ENCODE assay signal across 15 cellular contexts in the genomic region with DNA sequence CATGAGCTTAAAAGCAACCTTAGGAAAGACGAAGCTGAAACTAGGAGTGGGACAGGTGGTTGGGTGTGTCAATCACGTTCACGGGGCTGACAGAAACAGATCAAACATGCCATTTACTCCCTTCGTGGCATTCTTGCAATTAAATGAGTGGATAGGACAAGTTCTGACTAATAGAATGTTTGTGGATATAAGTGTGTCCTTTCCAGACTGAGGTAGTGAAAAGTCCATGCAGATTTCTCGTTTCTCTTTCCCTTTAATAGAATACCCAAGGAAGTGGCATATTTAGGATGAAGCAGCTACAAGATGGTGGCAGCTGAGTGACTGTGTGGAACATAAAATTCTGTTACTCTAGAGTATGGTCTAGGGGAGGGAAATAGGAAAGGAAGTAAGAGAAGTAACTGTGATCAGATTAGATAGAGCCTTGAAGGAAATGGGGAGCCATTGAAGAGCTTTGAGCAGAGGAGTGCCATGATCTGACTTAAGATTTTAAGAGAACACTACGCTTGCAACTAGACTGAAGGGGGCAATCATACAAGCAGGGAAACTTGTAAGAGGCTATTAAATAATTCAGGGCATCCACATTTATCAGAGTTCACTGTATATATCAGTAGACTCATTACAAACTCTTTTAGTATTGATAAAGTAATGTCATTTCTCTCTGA. TPM values are rescaled to one million over a fixed set of nuclear protein-coding genes. Genes with fewer than 3 reads are reported as not detected.
DNase-seq lines count a peak whose midpoint lies in the region; ATAC-seq, FAIRE-seq and TF ChIP-seq lines count a peak whose summit lies in the region.
"Had no signal": no experiment of that assay in that cellular context is flagged by ENCODE, and none has a peak within 500 bp of the region (broad histone marks: within the 10 kb centered on the region; RNA-seq: fewer than 3 reads in every experiment).

No MANE protein-coding gene starts in this region.

- no peaks in the 10 kb centered on the region for H3K36me3 ChIP-seq in HUES6 (ENCODE audit: control insufficient read depth, insufficient read depth, low read length)
- no peaks in the 10 kb centered on the region for H3K36me3 ChIP-seq in left lung
- no peaks in the 10 kb centered on the region for H3K36me3 ChIP-seq in skeletal muscle tissue (ENCODE audit: control insufficient read depth in 3 of 3, insufficient read depth in 3 of 3, low read length in 3 of 3)
- H3K36me3 ChIP-seq: SJCRH30 had no signal

- H3K9me3 ChIP-seq in HUES6 (ENCODE audit: control insufficient read depth, insufficient read depth, low read depth, low read length) (peaks cover 19% of the 10 kb centered on the region), left lung (no peaks in the 10 kb centered on the region), skeletal muscle tissue (ENCODE audit: control insufficient read depth in 3 of 3, low read length in 3 of 3) (no peaks in the 10 kb centered on the region)
- H3K9me3 ChIP-seq: SJCRH30 had no signal

- ATAC-seq in left lung (peak; percentile 67), HG03280 (IDR thresholded peaks at IDR 0.05; ENCODE audit: unreplicated experiment) (no peak)

- no peaks in the 10 kb centered on the region for H3K27me3 ChIP-seq in HUES6 (ENCODE audit: control insufficient read depth, insufficient read depth, low read length)
- no peaks in the 10 kb centered on the region for H3K27me3 ChIP-seq in left lung
- no peaks in the 10 kb centered on the region for H3K27me3 ChIP-seq in skeletal muscle tissue (ENCODE audit: control insufficient read depth in 3 of 3, insufficient read depth in 3 of 3, low read length in 3 of 3)
- H3K27me3 ChIP-seq: SJCRH30 had no signal

- H3K27ac ChIP-seq in HUES6 (ENCODE audit: low read depth, low read length) (peak overlapping the region; percentile 33; the same call in 1 of the 2 replicates), VCaP (peak overlapping the region; percentile 25; the same call in 1 of the 2 replicates), left lung (peak overlapping the region; percentile 72 to 73), skeletal muscle tissue (ENCODE audit: low read depth, low read length) (peak overlapping the region; percentile 29)
- H3K27ac ChIP-seq: SJCRH30 had no signal

- peaks cover 13% of the 10 kb centered on the region for H3K4me1 ChIP-seq in HUES6 (ENCODE audit: control insufficient read depth, insufficient read depth, low read length)
- H3K4me1 ChIP-seq in left lung = no peaks in the 10 kb centered on the region
- H3K4me1 ChIP-seq in skeletal muscle tissue (ENCODE audit: control insufficient read depth in 3 of 3, insufficient read depth in 3 of 3, low read length in 3 of 3) = peaks cover 0 to 9% (median 0%) of the 10 kb centered on the region in 3 donors

- intact Hi-C loops in left lung (cut with DNase I) = loop anchor here in 1 of 2 donors (10.0 kb wide), 1 partner anchor 66 kb away; no protein-coding TSS in a partner anchor

- peak overlapping the region; percentile 22 for H3K9ac ChIP-seq in HUES6 (ENCODE audit: low read length)
- peak overlapping the region in 2 of 3 donors; percentile 23 to 33 for H3K9ac ChIP-seq in skeletal muscle tissue (ENCODE audit: low read depth in 1 of 3, low read length in 3 of 3)

- H3K4me3 ChIP-seq in HUES6 (ENCODE audit: low read depth, low read length) (no peak overlapping the region), left lung (peak overlapping the region in 1 of 2 donors; percentile 8), skeletal muscle tissue (ENCODE audit: low read length in 3 of 3) (no peak overlapping the region)
- H3K4me3 ChIP-seq: SJCRH30 had no signal

- TF ChIP-seq CTCF in VCaP (conservative IDR thresholded peaks at IDR 0.05) (no peak), left lung (IDR thresholded peaks at IDR 0.05) (no peak)

- DNase-seq in left lung = no peak
- no peak for DNase-seq in hippocampal formation (lab: John Stamatoyannopoulos, UW)
- no peak for DNase-seq in SHP77 treated with DMSO at 0.1 percent for 48 hours (lab: John Stamatoyannopoulos, UW)
- DNase-seq in GM19239 (ENCODE audit: insufficient read length, low spot score) = no peak
- DNase-seq: activated naive CD4-positive, alpha-beta T cell treated with anti-CD3 and anti-CD28 coated beads, Interleukin-2, amount 50 U/mL, for 16 hours; retina; stimulated activated naive CD8-positive, alpha-beta T cell treated with anti-CD3 and anti-CD28 coated beads, Interleukin-15, amount 100 ng/mL, for 72 hours had no signal

- no peak for FAIRE-seq in GM19239 (lab: Jason Lieb, UNC)

RNA-seq across cellular contexts. Expression of gene HYAL4, which starts 46.3 kb away (rescaled TPM):
- not detected for total RNA-seq in left lung
- total RNA-seq in skeletal muscle tissue = under 0.01 TPM
- total RNA-seq: activated CD8-positive, alpha-beta memory T cell treated with anti-CD3 and anti-CD28 coated beads for 36 hours; CD4-positive, CD25-positive, alpha-beta regulatory T cell; mucosa of gallbladder; SJCRH30 had no signal

RNA-seq across cellular contexts. Expression of gene WASL, which starts 49.9 kb away (rescaled TPM):
- total RNA-seq in left lung = 10 to 100 TPM; 30.4 to 40.6 TPM
- 15.1 TPM for total RNA-seq in skeletal muscle tissue
